In genomic region chr5:55226027-55226933, GRCh38 we compare ENCODE assay signal across 1 cellular context.
TF ChIP-seq lines count a peak whose summit lies in the region.

No MANE protein-coding gene starts in this region.

TF ChIP-seq in K562, 482 proteins besides CTCF, POLR2A, EP300 and RAD21 (continued from another document and continues in another):
- TF ChIP-seq PHF20 (IDR thresholded peaks at IDR 0.05; ENCODE audit: partially characterized antibody), result no peak
- no peak for TF ChIP-seq ZSCAN29 (IDR thresholded peaks at IDR 0.05)
- TF ChIP-seq KAT7 (CRISPR knock-in tag; IDR thresholded peaks at IDR 0.05; ENCODE audit: borderline replicate concordance), result no peak
- no peak for TF ChIP-seq XRCC5 (IDR thresholded peaks at IDR 0.05; ENCODE audit: low read depth, low read length)
- TF ChIP-seq, protein P1, sequence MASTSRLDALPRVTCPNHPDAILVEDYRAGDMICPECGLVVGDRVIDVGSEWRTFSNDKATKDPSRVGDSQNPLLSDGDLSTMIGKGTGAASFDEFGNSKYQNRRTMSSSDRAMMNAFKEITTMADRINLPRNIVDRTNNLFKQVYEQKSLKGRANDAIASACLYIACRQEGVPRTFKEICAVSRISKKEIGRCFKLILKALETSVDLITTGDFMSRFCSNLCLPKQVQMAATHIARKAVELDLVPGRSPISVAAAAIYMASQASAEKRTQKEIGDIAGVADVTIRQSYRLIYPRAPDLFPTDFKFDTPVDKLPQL (IDR thresholded peaks at IDR 0.05; ENCODE audit: extremely low read depth, insufficient read length), result no peak
- TF ChIP-seq ETS2 (tag; IDR thresholded peaks at IDR 0.05; ENCODE audit: borderline replicate concordance, poor library complexity, severe bottlenecking), result no peak
- TF ChIP-seq ATF2 (CRISPR knock-in tag; IDR thresholded peaks at IDR 0.05), result no peak
- TF ChIP-seq ATF7 (IDR thresholded peaks at IDR 0.05), result peak; percentile 34; the same call in 1 of the 2 replicates
- TF ChIP-seq CAMTA2 (CRISPR knock-in tag; conservative IDR thresholded peaks at IDR 0.05), result no peak
- peak in 2 of 3 experiments; percentile 48 to 81 for TF ChIP-seq YY1 (IDR thresholded peaks at IDR 0.05; ENCODE audit: borderline replicate concordance in 1 of 3, control insufficient read depth in 1 of 3, extremely low read depth in 1 of 3, insufficient read depth in 3 of 3, insufficient read length in 1 of 3, insufficient replicate concordance in 2 of 3, low read depth in 1 of 3, low read length in 2 of 3)
- no peak for TF ChIP-seq HES1 (IDR thresholded peaks at IDR 0.05; ENCODE audit: low read depth)
- no peak for TF ChIP-seq FOXK2 (conservative IDR thresholded peaks at IDR 0.05 in 1 of 2, IDR thresholded peaks at IDR 0.05 in 1 of 2; ENCODE audit: low read depth in 2 of 2)
- no peak for TF ChIP-seq NR2C1 (IDR thresholded peaks at IDR 0.05)
- peak; percentile 58; the same call in 1 of the 2 replicates for TF ChIP-seq NR2C1 (tag; IDR thresholded peaks at IDR 0.05)
- TF ChIP-seq ZNF431 (CRISPR knock-in tag; IDR thresholded peaks at IDR 0.05), result no peak; the same call in 1 of the 2 replicates
- peak; percentile 17; the same call in 1 of the 2 replicates for TF ChIP-seq NR3C1 (CRISPR knock-in tag; IDR thresholded peaks at IDR 0.05)
- TF ChIP-seq ZFX (CRISPR knock-in tag; IDR thresholded peaks at IDR 0.05), result no peak; the same call in 1 of the 2 replicates
- TF ChIP-seq, protein P2, sequence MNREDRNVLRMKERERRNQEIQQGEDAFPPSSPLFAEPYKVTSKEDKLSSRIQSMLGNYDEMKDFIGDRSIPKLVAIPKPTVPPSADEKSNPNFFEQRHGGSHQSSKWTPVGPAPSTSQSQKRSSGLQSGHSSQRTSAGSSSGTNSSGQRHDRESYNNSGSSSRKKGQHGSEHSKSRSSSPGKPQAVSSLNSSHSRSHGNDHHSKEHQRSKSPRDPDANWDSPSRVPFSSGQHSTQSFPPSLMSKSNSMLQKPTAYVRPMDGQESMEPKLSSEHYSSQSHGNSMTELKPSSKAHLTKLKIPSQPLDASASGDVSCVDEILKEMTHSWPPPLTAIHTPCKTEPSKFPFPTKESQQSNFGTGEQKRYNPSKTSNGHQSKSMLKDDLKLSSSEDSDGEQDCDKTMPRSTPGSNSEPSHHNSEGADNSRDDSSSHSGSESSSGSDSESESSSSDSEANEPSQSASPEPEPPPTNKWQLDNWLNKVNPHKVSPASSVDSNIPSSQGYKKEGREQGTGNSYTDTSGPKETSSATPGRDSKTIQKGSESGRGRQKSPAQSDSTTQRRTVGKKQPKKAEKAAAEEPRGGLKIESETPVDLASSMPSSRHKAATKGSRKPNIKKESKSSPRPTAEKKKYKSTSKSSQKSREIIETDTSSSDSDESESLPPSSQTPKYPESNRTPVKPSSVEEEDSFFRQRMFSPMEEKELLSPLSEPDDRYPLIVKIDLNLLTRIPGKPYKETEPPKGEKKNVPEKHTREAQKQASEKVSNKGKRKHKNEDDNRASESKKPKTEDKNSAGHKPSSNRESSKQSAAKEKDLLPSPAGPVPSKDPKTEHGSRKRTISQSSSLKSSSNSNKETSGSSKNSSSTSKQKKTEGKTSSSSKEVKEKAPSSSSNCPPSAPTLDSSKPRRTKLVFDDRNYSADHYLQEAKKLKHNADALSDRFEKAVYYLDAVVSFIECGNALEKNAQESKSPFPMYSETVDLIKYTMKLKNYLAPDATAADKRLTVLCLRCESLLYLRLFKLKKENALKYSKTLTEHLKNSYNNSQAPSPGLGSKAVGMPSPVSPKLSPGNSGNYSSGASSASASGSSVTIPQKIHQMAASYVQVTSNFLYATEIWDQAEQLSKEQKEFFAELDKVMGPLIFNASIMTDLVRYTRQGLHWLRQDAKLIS (CRISPR knock-in tag; IDR thresholded peaks at IDR 0.05), result no peak; the same call in 1 of the 2 replicates
- no peak for TF ChIP-seq C11orf30 (IDR thresholded peaks at IDR 0.05; ENCODE audit: low read depth)
- TF ChIP-seq FUS (optimal IDR thresholded peaks at IDR 0.05; ENCODE audit: low read depth, low read length), result peak; percentile 20
- peak; percentile 21; the same call in 1 of the 2 replicates for TF ChIP-seq GABPB1 (CRISPR knock-in tag; IDR thresholded peaks at IDR 0.05)
- no peak for TF ChIP-seq FOXJ2 (tag; IDR thresholded peaks at IDR 0.05)
- TF ChIP-seq ZNF23 (CRISPR knock-in tag; IDR thresholded peaks at IDR 0.05), result no peak
- TF ChIP-seq, protein P3, sequence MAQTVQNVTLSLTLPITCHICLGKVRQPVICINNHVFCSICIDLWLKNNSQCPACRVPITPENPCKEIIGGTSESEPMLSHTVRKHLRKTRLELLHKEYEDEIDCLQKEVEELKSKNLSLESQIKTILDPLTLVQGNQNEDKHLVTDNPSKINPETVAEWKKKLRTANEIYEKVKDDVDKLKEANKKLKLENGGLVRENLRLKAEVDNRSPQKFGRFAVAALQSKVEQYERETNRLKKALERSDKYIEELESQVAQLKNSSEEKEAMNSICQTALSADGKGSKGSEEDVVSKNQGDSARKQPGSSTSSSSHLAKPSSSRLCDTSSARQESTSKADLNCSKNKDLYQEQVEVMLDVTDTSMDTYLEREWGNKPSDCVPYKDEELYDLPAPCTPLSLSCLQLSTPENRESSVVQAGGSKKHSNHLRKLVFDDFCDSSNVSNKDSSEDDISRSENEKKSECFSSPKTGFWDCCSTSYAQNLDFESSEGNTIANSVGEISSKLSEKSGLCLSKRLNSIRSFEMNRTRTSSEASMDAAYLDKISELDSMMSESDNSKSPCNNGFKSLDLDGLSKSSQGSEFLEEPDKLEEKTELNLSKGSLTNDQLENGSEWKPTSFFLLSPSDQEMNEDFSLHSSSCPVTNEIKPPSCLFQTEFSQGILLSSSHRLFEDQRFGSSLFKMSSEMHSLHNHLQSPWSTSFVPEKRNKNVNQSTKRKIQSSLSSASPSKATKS (CRISPR knock-in tag; IDR thresholded peaks at IDR 0.05), result no peak
- no peak for TF ChIP-seq ZNF165 (CRISPR knock-in tag; IDR thresholded peaks at IDR 0.05; ENCODE audit: borderline replicate concordance)
- no peak for TF ChIP-seq CBX5 (IDR thresholded peaks at IDR 0.05; ENCODE audit: borderline replicate concordance, low read depth)
- TF ChIP-seq HMGN3 (IDR thresholded peaks at IDR 0.05; ENCODE audit: borderline replicate concordance, extremely low read depth, insufficient read length, low read depth, low read length), result no peak
- TF ChIP-seq, protein P4, sequence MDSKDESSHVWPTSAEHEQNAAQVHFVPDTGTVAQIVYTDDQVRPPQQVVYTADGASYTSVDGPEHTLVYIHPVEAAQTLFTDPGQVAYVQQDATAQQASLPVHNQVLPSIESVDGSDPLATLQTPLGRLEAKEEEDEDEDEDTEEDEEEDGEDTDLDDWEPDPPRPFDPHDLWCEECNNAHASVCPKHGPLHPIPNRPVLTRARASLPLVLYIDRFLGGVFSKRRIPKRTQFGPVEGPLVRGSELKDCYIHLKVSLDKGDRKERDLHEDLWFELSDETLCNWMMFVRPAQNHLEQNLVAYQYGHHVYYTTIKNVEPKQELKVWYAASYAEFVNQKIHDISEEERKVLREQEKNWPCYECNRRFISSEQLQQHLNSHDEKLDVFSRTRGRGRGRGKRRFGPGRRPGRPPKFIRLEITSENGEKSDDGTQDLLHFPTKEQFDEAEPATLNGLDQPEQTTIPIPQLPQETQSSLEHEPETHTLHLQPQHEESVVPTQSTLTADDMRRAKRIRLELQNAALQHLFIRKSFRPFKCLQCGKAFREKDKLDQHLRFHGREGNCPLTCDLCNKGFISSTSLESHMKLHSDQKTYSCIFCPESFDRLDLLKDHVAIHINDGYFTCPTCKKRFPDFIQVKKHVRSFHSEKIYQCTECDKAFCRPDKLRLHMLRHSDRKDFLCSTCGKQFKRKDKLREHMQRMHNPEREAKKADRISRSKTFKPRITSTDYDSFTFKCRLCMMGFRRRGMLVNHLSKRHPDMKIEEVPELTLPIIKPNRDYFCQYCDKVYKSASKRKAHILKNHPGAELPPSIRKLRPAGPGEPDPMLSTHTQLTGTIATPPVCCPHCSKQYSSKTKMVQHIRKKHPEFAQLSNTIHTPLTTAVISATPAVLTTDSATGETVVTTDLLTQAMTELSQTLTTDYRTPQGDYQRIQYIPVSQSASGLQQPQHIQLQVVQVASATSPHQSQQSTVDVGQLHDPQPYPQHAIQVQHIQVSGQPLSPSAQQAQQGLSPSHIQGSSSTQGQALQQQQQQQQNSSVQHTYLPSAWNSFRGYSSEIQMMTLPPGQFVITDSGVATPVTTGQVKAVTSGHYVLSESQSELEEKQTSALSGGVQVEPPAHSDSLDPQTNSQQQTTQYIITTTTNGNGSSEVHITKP (IDR thresholded peaks at IDR 0.05; ENCODE audit: partially characterized antibody), result peak; percentile 45
- TF ChIP-seq KLF1 (tag; IDR thresholded peaks at IDR 0.05), result no peak
- TF ChIP-seq, protein P5, sequence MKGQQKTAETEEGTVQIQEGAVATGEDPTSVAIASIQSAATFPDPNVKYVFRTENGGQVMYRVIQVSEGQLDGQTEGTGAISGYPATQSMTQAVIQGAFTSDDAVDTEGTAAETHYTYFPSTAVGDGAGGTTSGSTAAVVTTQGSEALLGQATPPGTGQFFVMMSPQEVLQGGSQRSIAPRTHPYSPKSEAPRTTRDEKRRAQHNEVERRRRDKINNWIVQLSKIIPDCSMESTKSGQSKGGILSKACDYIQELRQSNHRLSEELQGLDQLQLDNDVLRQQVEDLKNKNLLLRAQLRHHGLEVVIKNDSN (CRISPR knock-in tag; IDR thresholded peaks at IDR 0.05), result no peak; the same call in 1 of the 2 replicates
- TF ChIP-seq HDAC6 (IDR thresholded peaks at IDR 0.05; ENCODE audit: low read depth, low read length), result no peak
- TF ChIP-seq SIN3B (IDR thresholded peaks at IDR 0.05; ENCODE audit: low read depth), result no peak
- TF ChIP-seq ZC3H11A (IDR thresholded peaks at IDR 0.05; ENCODE audit: low read depth, low read length), result no peak
- TF ChIP-seq ZBTB11 (CRISPR knock-in tag; IDR thresholded peaks at IDR 0.05), result 0 out of 6 replicates have a peak, but pooled peaks of 1 of the 3 experiments have one; percentile 21
- TF ChIP-seq, protein P6, sequence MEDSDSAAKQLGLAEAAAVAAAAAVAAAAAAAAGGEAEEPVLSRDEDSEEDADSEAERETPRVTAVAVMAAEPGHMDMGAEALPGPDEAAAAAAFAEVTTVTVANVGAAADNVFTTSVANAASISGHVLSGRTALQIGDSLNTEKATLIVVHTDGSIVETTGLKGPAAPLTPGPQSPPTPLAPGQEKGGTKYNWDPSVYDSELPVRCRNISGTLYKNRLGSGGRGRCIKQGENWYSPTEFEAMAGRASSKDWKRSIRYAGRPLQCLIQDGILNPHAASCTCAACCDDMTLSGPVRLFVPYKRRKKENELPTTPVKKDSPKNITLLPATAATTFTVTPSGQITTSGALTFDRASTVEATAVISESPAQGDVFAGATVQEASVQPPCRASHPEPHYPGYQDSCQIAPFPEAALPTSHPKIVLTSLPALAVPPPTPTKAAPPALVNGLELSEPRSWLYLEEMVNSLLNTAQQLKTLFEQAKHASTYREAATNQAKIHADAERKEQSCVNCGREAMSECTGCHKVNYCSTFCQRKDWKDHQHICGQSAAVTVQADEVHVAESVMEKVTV (CRISPR knock-in tag; IDR thresholded peaks at IDR 0.05), result no peak; the same call in 1 of the 2 replicates
- TF ChIP-seq ASH1L (IDR thresholded peaks at IDR 0.05; ENCODE audit: borderline replicate concordance, low read depth, partially characterized antibody), result no peak
- TF ChIP-seq ZNF12 (CRISPR knock-in tag; IDR thresholded peaks at IDR 0.05), result 0 out of 2 replicates have a peak, but pooled peaks have one; percentile 49
- no peak for TF ChIP-seq NCOA2 (IDR thresholded peaks at IDR 0.05; ENCODE audit: partially characterized antibody in 2 of 2)
- no peak; the same call in 1 of the 2 replicates for TF ChIP-seq PHF8 (IDR thresholded peaks at IDR 0.05; ENCODE audit: borderline replicate concordance, low read length)
- TF ChIP-seq POLR2B (IDR thresholded peaks at IDR 0.05; ENCODE audit: low read depth, partially characterized antibody), result no peak
- TF ChIP-seq, protein P7, sequence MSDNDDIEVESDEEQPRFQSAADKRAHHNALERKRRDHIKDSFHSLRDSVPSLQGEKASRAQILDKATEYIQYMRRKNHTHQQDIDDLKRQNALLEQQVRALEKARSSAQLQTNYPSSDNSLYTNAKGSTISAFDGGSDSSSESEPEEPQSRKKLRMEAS (CRISPR knock-in tag; IDR thresholded peaks at IDR 0.05), result peak; percentile 85
- no peak for TF ChIP-seq MTA2 (IDR thresholded peaks at IDR 0.05; ENCODE audit: low read depth)
- TF ChIP-seq ZNF212 (CRISPR knock-in tag; IDR thresholded peaks at IDR 0.05), result no peak
